24 cellular contexts compared by ENCODE assay signal in the genomic region with DNA sequence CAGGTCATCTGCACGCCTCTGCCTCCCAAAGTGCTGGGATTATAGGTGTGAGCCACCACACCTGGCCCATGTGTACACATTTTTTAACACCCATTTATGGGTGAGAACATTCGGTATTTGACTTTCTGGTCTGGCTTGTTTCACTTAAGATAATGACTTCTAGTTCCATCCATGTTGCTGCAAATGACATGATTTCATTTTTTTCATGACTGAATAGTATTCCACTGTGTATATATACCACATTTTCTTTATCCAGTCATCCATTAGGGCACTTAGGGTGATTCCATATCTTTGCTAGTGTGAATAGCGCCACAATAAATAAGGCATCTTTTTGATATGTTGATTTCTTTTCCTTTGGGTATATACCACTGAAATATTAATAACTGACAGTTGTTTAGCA. TPM values are rescaled to one million over a fixed set of nuclear protein-coding genes. Genes with fewer than 3 reads are reported as not detected.
"Had no signal": no experiment of that assay in that cellular context is flagged by ENCODE, and none has a peak within 500 bp of the region (broad histone marks: within the 10 kb centered on the region; RNA-seq: fewer than 3 reads in every experiment).

No MANE protein-coding gene starts in this region.

- H3K9me3 Mint-ChIP-seq: IgD-negative memory B cell had no signal

- ATAC-seq: Panc1, PC-3 had no signal

- H3K36me3 ChIP-seq: SJSA1 had no signal

- DNase-seq: KBM-7, MV-4-11, NCI-H1048, NCI-H1105, NCI-H1417, NCI-H1436 treated with DMSO at 0.1 percent for 48 hours, NCI-H1694, NCI-H187 treated with DMSO at 0.1 percent for 48 hours, NCI-H2029 treated with DMSO at 0.1 percent for 48 hours, NCI-H2227 treated with DMSO at 0.1 percent for 48 hours, NCI-H524, NCI-H526 treated with DMSO at 0.1 percent for 48 hours, NCI-H774, PC-3, SIG-M5 had no signal

- H3K4me3 ChIP-seq: SJSA1, SK-N-MC had no signal

- H3K9me3 ChIP-seq: SJSA1 had no signal

- H3K36me3 Mint-ChIP-seq: IgD-negative memory B cell had no signal

- H3K27ac ChIP-seq: HL-60, SJSA1, SK-N-MC had no signal

RNA-seq across cellular contexts. Expression of a gene that starts 5.6 kb away (rescaled TPM):
- total RNA-seq: Right ventricle myocardium superior, RPMI7951, SJSA1 had no signal

RNA-seq across cellular contexts. Expression of a gene that starts 36.4 kb away (rescaled TPM):
- total RNA-seq: LHCN-M2, NCI-H460, Right ventricle myocardium superior, SJSA1 had no signal
- polyA plus RNA-seq: IgD-negative memory B cell had no signal

RNA-seq across cellular contexts. Expression of a gene that starts 42.0 kb away (rescaled TPM):
- total RNA-seq: PC-3, SJSA1 had no signal
- polyA plus RNA-seq: IgD-negative memory B cell had no signal

RNA-seq across cellular contexts. Expression of a gene that starts 43.0 kb away (rescaled TPM):
- total RNA-seq: NCI-H460, PC-3, Right ventricle myocardium superior, RPMI7951, SJSA1 had no signal
- polyA plus RNA-seq: IgD-negative memory B cell had no signal
